24 cellular contexts compared by ENCODE assay signal in genomic region chr16:1285669-1286491, GRCh38. TPM values are rescaled to one million over a fixed set of nuclear protein-coding genes. Genes with fewer than 3 reads are reported as not detected.
A peak's percentile ranks its signal among the peaks of the same experiment; 100 is the strongest.
DNase-seq lines count a peak whose midpoint lies in the region; ATAC-seq and TF ChIP-seq lines count a peak whose summit lies in the region.
"Had no signal": no experiment of that assay in that cellular context is flagged by ENCODE, and none has a peak within 500 bp of the region (broad histone marks: within the 10 kb centered on the region; RNA-seq: fewer than 3 reads in every experiment).

No MANE protein-coding gene starts in this region.

- peaks cover 8% of the 10 kb centered on the region for H3K4me1 Mint-ChIP-seq in endodermal cell
- peaks cover 7% of the 10 kb centered on the region for H3K4me1 Mint-ChIP-seq in type B pancreatic cell (ENCODE audit: unreplicated experiment)

- H3K4me2 ChIP-seq in SK-N-SH: no peak overlapping the region
- H3K4me2 ChIP-seq: BLaER1 had no signal

- TF ChIP-seq RAD21 in SK-N-SH (IDR thresholded peaks at IDR 0.05; ENCODE audit: low read length): no peak

- TF ChIP-seq CTCF in SK-N-SH (IDR thresholded peaks at IDR 0.05) (0 out of 2 replicates have a peak, but pooled peaks have one; percentile 9), endodermal cell (conservative IDR thresholded peaks at IDR 0.05) (peak; percentile 64), type B pancreatic cell (conservative IDR thresholded peaks at IDR 0.05) (peak; percentile 46)

- no peak overlapping the region for H3K9ac ChIP-seq in SK-N-SH
- no peak overlapping the region for H3K9ac ChIP-seq in endodermal cell (ENCODE audit: extremely low read depth, low read length, poor library complexity, severe bottlenecking)
- H3K9ac ChIP-seq: BLaER1 had no signal

- 31% methylated on average over 22 of the region's 36 CpGs for WGBS in SK-N-SH (ENCODE audit: low lambda C conversion rate)
- WGBS in endodermal cell (ENCODE audit: insufficient coverage in 1 of 2, insufficient read length in 1 of 2), 2 experiments: 82 to 86% methylated on average over 16 to 36 of the region's 36 CpGs

- H3K27ac Mint-ChIP-seq in endodermal cell (no peak overlapping the region), type B pancreatic cell (no peak overlapping the region)
- H3K27ac Mint-ChIP-seq: activated naive CD4-positive, alpha-beta T cell treated with anti-CD3 and anti-CD28 coated beads for 36 hours had no signal

- POLR2A ChIA-PET in SK-N-SH (lab: Yijun Ruan, JAX): no interaction called here

- no peak for ATAC-seq in SK-N-SH treated with all-trans-retinoic acid at 6 μM for 48 hours
- ATAC-seq in esophagus mucosa: no peak
- ATAC-seq: Right ventricle myocardium inferior had no signal

- H3K27me3 Mint-ChIP-seq in endodermal cell (ENCODE audit: insufficient read depth): peaks cover 20% of the 10 kb centered on the region
- peaks cover 34% of the 10 kb centered on the region for H3K27me3 Mint-ChIP-seq in type B pancreatic cell

- H3K27me3 ChIP-seq in SK-N-SH (ENCODE audit: insufficient read depth) (peaks cover 87% of the 10 kb centered on the region), endodermal cell (ENCODE audit: control insufficient read depth, insufficient read depth, low read length, poor library complexity, severe bottlenecking) (peaks cover 16% of the 10 kb centered on the region)

- CTCF ChIA-PET in SK-N-SH (lab: Yijun Ruan, JAX): interaction anchor here (0.6 to 6.5 kb wide), 4 partner anchors 8 to 18 kb away, joined by 3 to 60 read pairs (median 4); no protein-coding TSS in a partner anchor

- H3K4me1 ChIP-seq in SK-N-SH (ENCODE audit: control insufficient read depth in 1 of 2, insufficient read depth in 2 of 2, low read depth in 1 of 2, low read length in 1 of 2) (peaks cover 0 to 8% of the 10 kb centered on the region in 2 experiments; a peak in 1 of 4 replicates), endodermal cell (ENCODE audit: control insufficient read depth, insufficient read depth, low read length) (no peaks in the 10 kb centered on the region)

- H3K36me3 ChIP-seq in SK-N-SH (replicated peaks in 1 of 2; ENCODE audit: control insufficient read depth in 1 of 2, insufficient read depth in 2 of 2, low read length in 1 of 2): no peaks in the 10 kb centered on the region
- H3K36me3 ChIP-seq in endodermal cell (ENCODE audit: control insufficient read depth, insufficient read depth, low read length): no peaks in the 10 kb centered on the region
- H3K36me3 ChIP-seq: BLaER1, stomach, transverse colon had no signal

- no peaks in the 10 kb centered on the region for H3K9me2 ChIP-seq in SK-N-SH

- H3K4me3 Mint-ChIP-seq in endodermal cell (no peak overlapping the region), type B pancreatic cell (no peak overlapping the region)
- H3K4me3 Mint-ChIP-seq: activated naive CD4-positive, alpha-beta T cell treated with anti-CD3 and anti-CD28 coated beads for 36 hours had no signal

- H3K36me3 Mint-ChIP-seq in endodermal cell (ENCODE audit: low read depth): no peaks in the 10 kb centered on the region
- H3K36me3 Mint-ChIP-seq in type B pancreatic cell: no peaks in the 10 kb centered on the region

- H3K4me3 ChIP-seq in SK-N-SH (ENCODE audit: low read depth in 2 of 2, low read length in 1 of 2): no peak overlapping the region
- no peak overlapping the region for H3K4me3 ChIP-seq in endodermal cell (ENCODE audit: low read length)
- H3K4me3 ChIP-seq: BLaER1, stomach, transverse colon had no signal

- TF ChIP-seq EP300 in SK-N-SH (IDR thresholded peaks at IDR 0.05; ENCODE audit: borderline replicate concordance in 1 of 2, low read depth in 1 of 2, low read length in 1 of 2): no peak

- H3K27ac ChIP-seq in SK-N-SH (ENCODE audit: low read depth in 2 of 2, low read length in 1 of 2): no peak overlapping the region
- no peak overlapping the region for H3K27ac ChIP-seq in endodermal cell (ENCODE audit: low read depth, low read length)
- H3K27ac ChIP-seq: BLaER1, stomach, transverse colon had no signal

- H4K20me1 ChIP-seq in SK-N-SH (ENCODE audit: insufficient read depth): no peaks in the 10 kb centered on the region
- H4K20me1 ChIP-seq: BLaER1 had no signal

- no peaks in the 10 kb centered on the region for H3F3A ChIP-seq in SK-N-SH (replicated peaks; ENCODE audit: insufficient read depth)

- H3K9me3 Mint-ChIP-seq in endodermal cell (no peaks in the 10 kb centered on the region), type B pancreatic cell (no peaks in the 10 kb centered on the region)
- H3K9me3 Mint-ChIP-seq: activated naive CD4-positive, alpha-beta T cell treated with anti-CD3 and anti-CD28 coated beads for 36 hours had no signal

- no peak for DNase-seq in SK-N-SH
- peak; percentile 71 for DNase-seq in endodermal cell
- DNase-seq in type B pancreatic cell (ENCODE audit: extremely low spot score, unreplicated experiment): no peak
- no peak for DNase-seq in T-helper 2 cell
- DNase-seq: activated CD4-positive, alpha-beta T cell treated with anti-CD3 and anti-CD28 coated beads for 1 hour; activated naive CD4-positive, alpha-beta T cell treated with anti-CD3 and anti-CD28 coated beads for 36 hours; activated T-cell treated with anti-CD3 and anti-CD28 coated beads, Interleukin-2, amount 50 U/mL, for 48 hours; amniotic stem cell; COR-L47; cortex of kidney; glutamatergic neuron; Karpas-422; NCI-H1694; retina; stimulated activated CD4-positive, alpha-beta T cell treated with anti-CD3 and anti-CD28 coated beads, Interleukin-12 subunit alpha, Interleukin-12 subunit beta, amount 100 ng/mL, for 4 hours; stomach; transverse colon had no signal

- H3K79me2 ChIP-seq in SK-N-SH (ENCODE audit: insufficient read depth): no peaks in the 10 kb centered on the region

- H2AFZ ChIP-seq in SK-N-SH (ENCODE audit: low read depth): no peak overlapping the region

- no peaks in the 10 kb centered on the region for H3K9me3 ChIP-seq in SK-N-SH
- H3K9me3 ChIP-seq in endodermal cell (ENCODE audit: control insufficient read depth, low read length): no peaks in the 10 kb centered on the region
- H3K9me3 ChIP-seq: BLaER1, stomach, transverse colon had no signal

TF ChIP-seq in SK-N-SH, 30 proteins besides CTCF, POLR2A, EP300 and RAD21 (continues in another document):
- TF ChIP-seq JUND (IDR thresholded peaks at IDR 0.05): no peak

TF ChIP-seq in SK-N-SH treated with all-trans-retinoic acid at 6 μM for 48 hours, 23 proteins besides CTCF, POLR2A, EP300 and RAD21 (continues in another document):
- no peak for TF ChIP-seq ISL1 (CRISPR knock-in tag; IDR thresholded peaks at IDR 0.05)
- no peak for TF ChIP-seq ESRRG (CRISPR knock-in tag; IDR thresholded peaks at IDR 0.05)
- no peak for TF ChIP-seq SNAI2 (CRISPR knock-in tag; IDR thresholded peaks at IDR 0.05)
- no peak for TF ChIP-seq POU6F1 (CRISPR knock-in tag; IDR thresholded peaks at IDR 0.05; ENCODE audit: borderline replicate concordance, low read depth)
- TF ChIP-seq ZNF70 (CRISPR knock-in tag; IDR thresholded peaks at IDR 0.05): no peak
- TF ChIP-seq TCF4 (CRISPR knock-in tag; IDR thresholded peaks at IDR 0.05; ENCODE audit: borderline replicate concordance): no peak

RNA-seq across cellular contexts. Expression of gene UBE2I, which starts 23.6 kb away (rescaled TPM):
- polyA plus RNA-seq in SK-N-SH (2012; rRNA removed): 107 and 113 TPM in 2 replicates
- 126 and 141 TPM in 2 replicates for polyA plus RNA-seq in SK-N-SH (2012; cell fraction: cytosol; rRNA removed)
- 116 and 131 TPM in 2 replicates for polyA plus RNA-seq in SK-N-SH (2012; cell fraction: nucleus; rRNA removed)
- total RNA-seq in endodermal cell: 100 to 1,000 TPM; 250 to 294 TPM
- polyA plus RNA-seq in endodermal cell (2013, experiment 1 of 2): 223 TPM
- 222 TPM for polyA plus RNA-seq in endodermal cell (2013, experiment 2 of 2)
- 157 and 170 TPM in 2 replicates for total RNA-seq in type B pancreatic cell (ENCODE audit: low replicate concordance)
- 93.1 TPM for total RNA-seq in esophagus mucosa

RNA-seq across cellular contexts. Expression of gene TPSD1, which starts 30.0 kb away (rescaled TPM):
- not detected in 2 replicates for polyA plus RNA-seq in SK-N-SH (2012; rRNA removed)
- not detected in 2 replicates for polyA plus RNA-seq in SK-N-SH (2012; cell fraction: cytosol; rRNA removed)
- polyA plus RNA-seq in SK-N-SH (2012; cell fraction: nucleus; rRNA removed): not detected in 2 replicates
- total RNA-seq in endodermal cell (not detected), type B pancreatic cell (ENCODE audit: low replicate concordance) (not detected in 2 replicates), esophagus mucosa (not detected)
- not detected for polyA plus RNA-seq in endodermal cell (2013, experiment 1 of 2)
- not detected for polyA plus RNA-seq in endodermal cell (2013, experiment 2 of 2)
- total RNA-seq: activated CD8-positive, alpha-beta memory T cell treated with anti-CD3 and anti-CD28 coated beads for 36 hours; activated naive CD4-positive, alpha-beta T cell treated with anti-CD3 and anti-CD28 coated beads for 36 hours; bronchial epithelial cell; myocyte had no signal

RNA-seq across cellular contexts. Expression of gene TPSAB1, which starts 45.4 kb away (rescaled TPM):
- polyA plus RNA-seq in SK-N-SH (2012; rRNA removed): not detected in 2 replicates
- polyA plus RNA-seq in SK-N-SH (2012; cell fraction: cytosol; rRNA removed): not detected in 2 replicates
- polyA plus RNA-seq in SK-N-SH (2012; cell fraction: nucleus; rRNA removed): 0.06 TPM in 1 of 2 replicates, not detected in the other
- total RNA-seq in endodermal cell (not detected), type B pancreatic cell (ENCODE audit: low replicate concordance) (not detected in 2 replicates), esophagus mucosa (4.6 TPM)
- polyA plus RNA-seq in endodermal cell (2013, experiment 1 of 2): not detected
- not detected for polyA plus RNA-seq in endodermal cell (2013, experiment 2 of 2)
- total RNA-seq: activated CD8-positive, alpha-beta memory T cell treated with anti-CD3 and anti-CD28 coated beads for 36 hours; activated naive CD4-positive, alpha-beta T cell treated with anti-CD3 and anti-CD28 coated beads for 36 hours; bronchial epithelial cell; myocyte had no signal

RNA-seq across cellular contexts. Expression of gene BAIAP3, which starts 47.6 kb away (rescaled TPM):
- polyA plus RNA-seq in SK-N-SH (2012; rRNA removed): 1.1 and 2.0 TPM in 2 replicates
- 0.13 and 0.58 TPM in 2 replicates for polyA plus RNA-seq in SK-N-SH (2012; cell fraction: cytosol; rRNA removed)
- polyA plus RNA-seq in SK-N-SH (2012; cell fraction: nucleus; rRNA removed): 8.2 and 12.4 TPM in 2 replicates
- 10 to 100 TPM; 25.0 to 43.5 TPM for total RNA-seq in endodermal cell
- 21.8 TPM for polyA plus RNA-seq in endodermal cell (2013, experiment 1 of 2)
- 19.6 TPM for polyA plus RNA-seq in endodermal cell (2013, experiment 2 of 2)
- total RNA-seq in type B pancreatic cell (ENCODE audit: low replicate concordance): 5.0 and 6.9 TPM in 2 replicates
- total RNA-seq in esophagus mucosa: 2.0 TPM

RNA-seq across cellular contexts. Expression of gene TPSB2, which starts 55.9 kb away (rescaled TPM):
- not detected in 2 replicates for polyA plus RNA-seq in SK-N-SH (2012; rRNA removed)
- not detected in 2 replicates for polyA plus RNA-seq in SK-N-SH (2012; cell fraction: cytosol; rRNA removed)
- polyA plus RNA-seq in SK-N-SH (2012; cell fraction: nucleus; rRNA removed): not detected in 2 replicates
- not detected for total RNA-seq in endodermal cell
- polyA plus RNA-seq in endodermal cell (2013, experiment 1 of 2): not detected
- polyA plus RNA-seq in endodermal cell (2013, experiment 2 of 2): not detected
- not detected in 2 replicates for total RNA-seq in type B pancreatic cell (ENCODE audit: low replicate concordance)
- total RNA-seq in esophagus mucosa: 4.5 TPM
- total RNA-seq: activated CD8-positive, alpha-beta memory T cell treated with anti-CD3 and anti-CD28 coated beads for 36 hours; activated naive CD4-positive, alpha-beta T cell treated with anti-CD3 and anti-CD28 coated beads for 36 hours; bronchial epithelial cell; myocyte had no signal

Comparison
In these comparisons a context has a peak if more than half of its experiments do, and no peak if none do; other contexts are left out.
1. CTCF ChIP-seq: peak in every context shown above with its lines; median percentile 64 in endodermal cell; 46 in type B pancreatic cell; 9 in SK-N-SH.